ENCODE assay signal across 1 cellular context in genomic region chr2:121648611-121649401, GRCh38.
TF ChIP-seq lines count a peak whose summit lies in the region.

No MANE protein-coding gene starts in this region.

TF ChIP-seq in HepG2, 621 proteins besides CTCF, POLR2A, EP300 and RAD21 (continued from another document and continues in another):
- TF ChIP-seq, protein P1, sequence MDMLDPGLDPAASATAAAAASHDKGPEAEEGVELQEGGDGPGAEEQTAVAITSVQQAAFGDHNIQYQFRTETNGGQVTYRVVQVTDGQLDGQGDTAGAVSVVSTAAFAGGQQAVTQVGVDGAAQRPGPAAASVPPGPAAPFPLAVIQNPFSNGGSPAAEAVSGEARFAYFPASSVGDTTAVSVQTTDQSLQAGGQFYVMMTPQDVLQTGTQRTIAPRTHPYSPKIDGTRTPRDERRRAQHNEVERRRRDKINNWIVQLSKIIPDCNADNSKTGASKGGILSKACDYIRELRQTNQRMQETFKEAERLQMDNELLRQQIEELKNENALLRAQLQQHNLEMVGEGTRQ (IDR thresholded peaks at IDR 0.05; ENCODE audit: low read depth, low read length) = no peak
- TF ChIP-seq, protein P1 (CRISPR knock-in tag; IDR thresholded peaks at IDR 0.05; ENCODE audit: borderline replicate concordance) = no peak
- TF ChIP-seq ZNF619 (CRISPR knock-in tag; IDR thresholded peaks at IDR 0.05) = no peak
- 0 out of 2 replicates have a peak, but pooled peaks have one; percentile 34 for TF ChIP-seq ZNF83 (CRISPR knock-in tag; IDR thresholded peaks at IDR 0.05; ENCODE audit: borderline replicate concordance)
- TF ChIP-seq CREBL2 (CRISPR knock-in tag; IDR thresholded peaks at IDR 0.05; ENCODE audit: borderline replicate concordance) = peak; percentile 75; the same call in 1 of the 2 replicates
- TF ChIP-seq, protein P2, sequence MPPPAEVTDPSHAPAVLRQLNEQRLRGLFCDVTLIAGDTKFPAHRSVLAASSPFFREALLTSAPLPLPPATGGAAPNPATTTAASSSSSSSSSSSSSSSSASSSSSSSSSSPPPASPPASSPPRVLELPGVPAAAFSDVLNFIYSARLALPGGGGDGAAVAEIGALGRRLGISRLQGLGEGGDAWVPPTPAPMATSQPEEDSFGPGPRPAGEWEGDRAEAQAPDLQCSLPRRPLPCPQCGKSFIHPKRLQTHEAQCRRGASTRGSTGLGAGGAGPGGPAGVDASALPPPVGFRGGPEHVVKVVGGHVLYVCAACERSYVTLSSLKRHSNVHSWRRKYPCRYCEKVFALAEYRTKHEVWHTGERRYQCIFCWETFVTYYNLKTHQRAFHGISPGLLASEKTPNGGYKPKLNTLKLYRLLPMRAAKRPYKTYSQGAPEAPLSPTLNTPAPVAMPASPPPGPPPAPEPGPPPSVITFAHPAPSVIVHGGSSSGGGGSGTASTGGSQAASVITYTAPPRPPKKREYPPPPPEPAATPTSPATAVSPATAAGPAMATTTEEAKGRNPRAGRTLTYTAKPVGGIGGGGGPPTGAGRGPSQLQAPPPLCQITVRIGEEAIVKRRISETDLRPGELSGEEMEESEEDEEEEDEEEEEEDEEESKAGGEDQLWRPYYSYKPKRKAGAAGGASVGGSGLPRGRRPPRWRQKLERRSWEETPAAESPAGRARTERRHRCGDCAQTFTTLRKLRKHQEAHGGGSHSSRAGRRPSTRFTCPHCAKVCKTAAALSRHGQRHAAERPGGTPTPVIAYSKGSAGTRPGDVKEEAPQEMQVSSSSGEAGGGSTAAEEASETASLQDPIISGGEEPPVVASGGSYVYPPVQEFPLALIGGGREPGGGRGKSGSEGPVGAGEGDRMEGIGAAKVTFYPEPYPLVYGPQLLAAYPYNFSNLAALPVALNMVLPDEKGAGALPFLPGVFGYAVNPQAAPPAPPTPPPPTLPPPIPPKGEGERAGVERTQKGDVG (CRISPR knock-in tag; IDR thresholded peaks at IDR 0.05; ENCODE audit: borderline replicate concordance) = 0 out of 2 replicates have a peak, but pooled peaks have one; percentile 18
- TF ChIP-seq ZNF292 (CRISPR knock-in tag; IDR thresholded peaks at IDR 0.05; ENCODE audit: borderline replicate concordance, low read depth) = 0 out of 2 replicates have a peak, but pooled peaks have one; percentile 35
- TF ChIP-seq ZNF572 (CRISPR knock-in tag; IDR thresholded peaks at IDR 0.05) = peak; percentile 76; the same call in 1 of the 2 replicates
- TF ChIP-seq PRMT3 (CRISPR knock-in tag; IDR thresholded peaks at IDR 0.05; ENCODE audit: borderline replicate concordance, low read depth) = peak; percentile 66; the same call in 1 of the 2 replicates
- TF ChIP-seq KDM2A (CRISPR knock-in tag; IDR thresholded peaks at IDR 0.05; ENCODE audit: borderline replicate concordance, low read depth) = peak; percentile 12; the same call in 1 of the 2 replicates
- TF ChIP-seq TAF1 (CRISPR knock-in tag; IDR thresholded peaks at IDR 0.05) = peak; percentile 39; the same call in 1 of the 2 replicates
- TF ChIP-seq, protein P3, sequence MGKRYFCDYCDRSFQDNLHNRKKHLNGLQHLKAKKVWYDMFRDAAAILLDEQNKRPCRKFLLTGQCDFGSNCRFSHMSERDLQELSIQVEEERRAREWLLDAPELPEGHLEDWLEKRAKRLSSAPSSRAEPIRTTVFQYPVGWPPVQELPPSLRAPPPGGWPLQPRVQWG (CRISPR knock-in tag; IDR thresholded peaks at IDR 0.05; ENCODE audit: borderline replicate concordance, low read depth) = no peak
- TF ChIP-seq, protein P4, sequence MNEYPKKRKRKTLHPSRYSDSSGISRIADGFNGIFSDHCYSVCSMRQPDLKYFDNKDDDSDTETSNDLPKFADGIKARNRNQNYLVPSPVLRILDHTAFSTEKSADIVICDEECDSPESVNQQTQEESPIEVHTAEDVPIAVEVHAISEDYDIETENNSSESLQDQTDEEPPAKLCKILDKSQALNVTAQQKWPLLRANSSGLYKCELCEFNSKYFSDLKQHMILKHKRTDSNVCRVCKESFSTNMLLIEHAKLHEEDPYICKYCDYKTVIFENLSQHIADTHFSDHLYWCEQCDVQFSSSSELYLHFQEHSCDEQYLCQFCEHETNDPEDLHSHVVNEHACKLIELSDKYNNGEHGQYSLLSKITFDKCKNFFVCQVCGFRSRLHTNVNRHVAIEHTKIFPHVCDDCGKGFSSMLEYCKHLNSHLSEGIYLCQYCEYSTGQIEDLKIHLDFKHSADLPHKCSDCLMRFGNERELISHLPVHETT (CRISPR knock-in tag; conservative IDR thresholded peaks at IDR 0.05) = 0 out of 2 replicates have a peak, but pooled peaks have one; percentile 19
- TF ChIP-seq, protein P5, sequence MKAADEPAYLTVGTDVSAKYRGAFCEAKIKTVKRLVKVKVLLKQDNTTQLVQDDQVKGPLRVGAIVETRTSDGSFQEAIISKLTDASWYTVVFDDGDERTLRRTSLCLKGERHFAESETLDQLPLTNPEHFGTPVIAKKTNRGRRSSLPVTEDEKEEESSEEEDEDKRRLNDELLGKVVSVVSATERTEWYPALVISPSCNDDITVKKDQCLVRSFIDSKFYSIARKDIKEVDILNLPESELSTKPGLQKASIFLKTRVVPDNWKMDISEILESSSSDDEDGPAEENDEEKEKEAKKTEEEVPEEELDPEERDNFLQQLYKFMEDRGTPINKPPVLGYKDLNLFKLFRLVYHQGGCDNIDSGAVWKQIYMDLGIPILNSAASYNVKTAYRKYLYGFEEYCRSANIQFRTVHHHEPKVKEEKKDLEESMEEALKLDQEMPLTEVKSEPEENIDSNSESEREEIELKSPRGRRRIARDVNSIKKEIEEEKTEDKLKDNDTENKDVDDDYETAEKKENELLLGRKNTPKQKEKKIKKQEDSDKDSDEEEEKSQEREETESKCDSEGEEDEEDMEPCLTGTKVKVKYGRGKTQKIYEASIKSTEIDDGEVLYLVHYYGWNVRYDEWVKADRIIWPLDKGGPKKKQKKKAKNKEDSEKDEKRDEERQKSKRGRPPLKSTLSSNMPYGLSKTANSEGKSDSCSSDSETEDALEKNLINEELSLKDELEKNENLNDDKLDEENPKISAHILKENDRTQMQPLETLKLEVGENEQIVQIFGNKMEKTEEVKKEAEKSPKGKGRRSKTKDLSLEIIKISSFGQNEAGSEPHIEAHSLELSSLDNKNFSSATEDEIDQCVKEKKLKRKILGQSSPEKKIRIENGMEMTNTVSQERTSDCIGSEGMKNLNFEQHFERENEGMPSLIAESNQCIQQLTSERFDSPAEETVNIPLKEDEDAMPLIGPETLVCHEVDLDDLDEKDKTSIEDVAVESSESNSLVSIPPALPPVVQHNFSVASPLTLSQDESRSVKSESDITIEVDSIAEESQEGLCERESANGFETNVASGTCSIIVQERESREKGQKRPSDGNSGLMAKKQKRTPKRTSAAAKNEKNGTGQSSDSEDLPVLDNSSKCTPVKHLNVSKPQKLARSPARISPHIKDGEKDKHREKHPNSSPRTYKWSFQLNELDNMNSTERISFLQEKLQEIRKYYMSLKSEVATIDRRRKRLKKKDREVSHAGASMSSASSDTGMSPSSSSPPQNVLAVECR (CRISPR knock-in tag; IDR thresholded peaks at IDR 0.05; ENCODE audit: borderline replicate concordance) = peak; percentile 9; the same call in 1 of the 2 replicates
- 0 out of 3 replicates have a peak, but pooled peaks have one; percentile 33 for TF ChIP-seq MXI1 (IDR thresholded peaks at IDR 0.05; ENCODE audit: borderline replicate concordance, low read depth, low read length)
- TF ChIP-seq SIN3B (IDR thresholded peaks at IDR 0.05; ENCODE audit: low read length) = no peak
- TF ChIP-seq ZNF558 (CRISPR knock-in tag; IDR thresholded peaks at IDR 0.05; ENCODE audit: borderline replicate concordance) = no peak
- TF ChIP-seq POLR2AphosphoS5 (IDR thresholded peaks at IDR 0.05; ENCODE audit: low read depth, low read length) = peak; percentile 26; the same call in 1 of the 2 replicates
- TF ChIP-seq, protein P6, sequence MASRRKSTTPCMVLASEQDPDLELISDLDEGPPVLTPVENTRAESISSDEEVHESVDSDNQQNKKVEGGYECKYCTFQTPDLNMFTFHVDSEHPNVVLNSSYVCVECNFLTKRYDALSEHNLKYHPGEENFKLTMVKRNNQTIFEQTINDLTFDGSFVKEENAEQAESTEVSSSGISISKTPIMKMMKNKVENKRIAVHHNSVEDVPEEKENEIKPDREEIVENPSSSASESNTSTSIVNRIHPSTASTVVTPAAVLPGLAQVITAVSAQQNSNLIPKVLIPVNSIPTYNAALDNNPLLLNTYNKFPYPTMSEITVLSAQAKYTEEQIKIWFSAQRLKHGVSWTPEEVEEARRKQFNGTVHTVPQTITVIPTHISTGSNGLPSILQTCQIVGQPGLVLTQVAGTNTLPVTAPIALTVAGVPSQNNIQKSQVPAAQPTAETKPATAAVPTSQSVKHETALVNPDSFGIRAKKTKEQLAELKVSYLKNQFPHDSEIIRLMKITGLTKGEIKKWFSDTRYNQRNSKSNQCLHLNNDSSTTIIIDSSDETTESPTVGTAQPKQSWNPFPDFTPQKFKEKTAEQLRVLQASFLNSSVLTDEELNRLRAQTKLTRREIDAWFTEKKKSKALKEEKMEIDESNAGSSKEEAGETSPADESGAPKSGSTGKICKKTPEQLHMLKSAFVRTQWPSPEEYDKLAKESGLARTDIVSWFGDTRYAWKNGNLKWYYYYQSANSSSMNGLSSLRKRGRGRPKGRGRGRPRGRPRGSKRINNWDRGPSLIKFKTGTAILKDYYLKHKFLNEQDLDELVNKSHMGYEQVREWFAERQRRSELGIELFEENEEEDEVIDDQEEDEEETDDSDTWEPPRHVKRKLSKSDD (CRISPR knock-in tag; IDR thresholded peaks at IDR 0.05; ENCODE audit: low read depth) = peak; percentile 42; the same call in 1 of the 2 replicates
- peak; percentile 94 for TF ChIP-seq ZNF883 (CRISPR knock-in tag; IDR thresholded peaks at IDR 0.05; ENCODE audit: not compliant biosample characterization)
- TF ChIP-seq HMGXB3 (CRISPR knock-in tag; IDR thresholded peaks at IDR 0.05; ENCODE audit: borderline replicate concordance) = peak; percentile 33; the same call in 1 of the 2 replicates
- no peak for TF ChIP-seq NR2F2 (IDR thresholded peaks at IDR 0.05; ENCODE audit: borderline replicate concordance, low read depth)
- TF ChIP-seq, protein P7, sequence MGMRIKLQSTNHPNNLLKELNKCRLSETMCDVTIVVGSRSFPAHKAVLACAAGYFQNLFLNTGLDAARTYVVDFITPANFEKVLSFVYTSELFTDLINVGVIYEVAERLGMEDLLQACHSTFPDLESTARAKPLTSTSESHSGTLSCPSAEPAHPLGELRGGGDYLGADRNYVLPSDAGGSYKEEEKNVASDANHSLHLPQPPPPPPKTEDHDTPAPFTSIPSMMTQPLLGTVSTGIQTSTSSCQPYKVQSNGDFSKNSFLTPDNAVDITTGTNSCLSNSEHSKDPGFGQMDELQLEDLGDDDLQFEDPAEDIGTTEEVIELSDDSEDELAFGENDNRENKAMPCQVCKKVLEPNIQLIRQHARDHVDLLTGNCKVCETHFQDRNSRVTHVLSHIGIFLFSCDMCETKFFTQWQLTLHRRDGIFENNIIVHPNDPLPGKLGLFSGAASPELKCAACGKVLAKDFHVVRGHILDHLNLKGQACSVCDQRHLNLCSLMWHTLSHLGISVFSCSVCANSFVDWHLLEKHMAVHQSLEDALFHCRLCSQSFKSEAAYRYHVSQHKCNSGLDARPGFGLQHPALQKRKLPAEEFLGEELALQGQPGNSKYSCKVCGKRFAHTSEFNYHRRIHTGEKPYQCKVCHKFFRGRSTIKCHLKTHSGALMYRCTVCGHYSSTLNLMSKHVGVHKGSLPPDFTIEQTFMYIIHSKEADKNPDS (CRISPR knock-in tag; IDR thresholded peaks at IDR 0.05) = no peak
- peak; percentile 86 for TF ChIP-seq ZNF547 (CRISPR knock-in tag; IDR thresholded peaks at IDR 0.05)
- no peak for TF ChIP-seq FOXP1 (IDR thresholded peaks at IDR 0.05)
- peak; percentile 3; the same call in 1 of the 2 replicates for TF ChIP-seq FOXP1 (CRISPR knock-in tag; IDR thresholded peaks at IDR 0.05)
- TF ChIP-seq AKAP8 (CRISPR knock-in tag; IDR thresholded peaks at IDR 0.05) = 0 out of 2 replicates have a peak, but pooled peaks have one; percentile 14
- 0 out of 2 replicates have a peak, but pooled peaks have one; percentile 19 for TF ChIP-seq ZNF20 (CRISPR knock-in tag; IDR thresholded peaks at IDR 0.05)
- 0 out of 2 replicates have a peak, but pooled peaks have one; percentile 12 for TF ChIP-seq SAP130 (CRISPR knock-in tag; IDR thresholded peaks at IDR 0.05; ENCODE audit: low read depth)
- no peak for TF ChIP-seq ZNF713 (CRISPR knock-in tag; IDR thresholded peaks at IDR 0.05)
- TF ChIP-seq RFXAP (CRISPR knock-in tag; IDR thresholded peaks at IDR 0.05; ENCODE audit: borderline replicate concordance) = peak; percentile 51; the same call in 1 of the 2 replicates
- 0 out of 2 replicates have a peak, but pooled peaks have one; percentile 3 for TF ChIP-seq FOSL2 (CRISPR knock-in tag; IDR thresholded peaks at IDR 0.05)
